ENCODE assay signal across 8 cellular contexts in genomic region chr4:143313527-143313926, GRCh38.
"Had no signal": no experiment of that assay in that cellular context is flagged by ENCODE, and none has a peak within 500 bp of the region (broad histone marks: within the 10 kb centered on the region; RNA-seq: fewer than 3 reads in every experiment).

No MANE protein-coding gene starts in this region.

- H3K4me1 Mint-ChIP-seq: IgD-negative memory B cell had no signal

- H3K9me3 Mint-ChIP-seq: IgD-negative memory B cell had no signal

- H3K4me3 ChIP-seq: GM23248 had no signal

- ATAC-seq: HepG2 had no signal

- DNase-seq: GM23248, GOT3, H7, HCEC 1CT, KG1 had no signal

- H3K36me3 Mint-ChIP-seq: IgD-negative memory B cell had no signal

- H3K27ac ChIP-seq: GM23248, HL-60 had no signal

- H3K9ac ChIP-seq: GM23248 had no signal

- H3K27ac Mint-ChIP-seq: IgD-negative memory B cell had no signal

- H2AFZ ChIP-seq: GM23248 had no signal

- H3K4me3 Mint-ChIP-seq: IgD-negative memory B cell had no signal
